ENCODE assay signal across 28 cellular contexts in genomic region chr2:26414291-26414690, GRCh38. TPM values are rescaled to one million over a fixed set of nuclear protein-coding genes. Genes with fewer than 3 reads are reported as not detected.
DNase-seq lines count a peak whose midpoint lies in the region; ATAC-seq, FAIRE-seq and TF ChIP-seq lines count a peak whose summit lies in the region.
"Had no signal": no experiment of that assay in that cellular context is flagged by ENCODE, and none has a peak within 500 bp of the region (broad histone marks: within the 10 kb centered on the region; RNA-seq: fewer than 3 reads in every experiment).

No MANE protein-coding gene starts in this region.

- WGBS in SK-N-SH (ENCODE audit: low lambda C conversion rate), result 89% methylated on average over 3 of the region's 3 CpGs

- H3K9ac ChIP-seq in SK-N-SH, result no peak overlapping the region

- no peaks in the 10 kb centered on the region for H3K36me3 ChIP-seq in SK-N-SH (replicated peaks in 1 of 2; ENCODE audit: control insufficient read depth in 1 of 2, insufficient read depth in 2 of 2, low read length in 1 of 2)
- H3K36me3 ChIP-seq: gastrocnemius medialis, left ventricle myocardium inferior, ovary, suprapubic skin had no signal

- H3K27ac ChIP-seq in SK-N-SH (ENCODE audit: low read depth in 2 of 2, low read length in 1 of 2), result no peak overlapping the region
- H3K27ac ChIP-seq: gastrocnemius medialis, left ventricle myocardium inferior, ovary, suprapubic skin had no signal

- no peaks in the 10 kb centered on the region for H4K20me1 ChIP-seq in SK-N-SH (ENCODE audit: insufficient read depth)

- POLR2A ChIA-PET in SK-N-SH (lab: Yijun Ruan, JAX), result no interaction called here

- TF ChIP-seq CTCF in SK-N-SH (IDR thresholded peaks at IDR 0.05), result no peak

- TF ChIP-seq EP300 in SK-N-SH (IDR thresholded peaks at IDR 0.05; ENCODE audit: borderline replicate concordance in 1 of 2, low read depth in 1 of 2, low read length in 1 of 2), result no peak

- H3K27me3 ChIP-seq in SK-N-SH (ENCODE audit: insufficient read depth), result no peaks in the 10 kb centered on the region
- H3K27me3 ChIP-seq: gastrocnemius medialis, ovary, suprapubic skin had no signal

- no peak for FAIRE-seq in urothelium cell line (lab: Jason Lieb, UNC)
- FAIRE-seq: islet of Langerhans had no signal

- DNase-seq in AG20443 (ENCODE audit: low spot score) (peak; percentile 27), H4 (ENCODE audit: low spot score) (peak; percentile 15), SK-N-SH (no peak), iris pigment epithelial cell (ENCODE audit: low read depth) (peak; percentile 12), urothelium cell line (ENCODE audit: low spot score) (no peak), NCI-H1092 (lab: John Stamatoyannopoulos, UW) (no peak)
- DNase-seq: activated CD4-positive, alpha-beta memory T cell treated with anti-CD3 and anti-CD28 coated beads for 36 hours; activated effector memory CD4-positive, alpha-beta T cell treated with Interleukin-2 at 50 U/mL for 16 hours; activated naive CD8-positive, alpha-beta T cell treated with anti-CD3 and anti-CD28 coated beads, Interleukin-2, amount 10 ng/mL, durations not matched to agents 7 days and 5 days; CD4-positive, CD25-positive, alpha-beta regulatory T cell; cerebellar nuclear complex; effector CD8-positive, alpha-beta T cell; gastrocnemius medialis; hypothalamus; KBM-7; left ventricle myocardium inferior; NCI-H146; NCI-H526 treated with DMSO at 0.1 percent for 48 hours; ovary; retina; SHP77; T-helper 1 cell had no signal

- no peak overlapping the region for H2AFZ ChIP-seq in SK-N-SH (ENCODE audit: low read depth)

- no peaks in the 10 kb centered on the region for H3K9me2 ChIP-seq in SK-N-SH

- no peak overlapping the region for H3K4me2 ChIP-seq in SK-N-SH

- H3K9me3 ChIP-seq in SK-N-SH, result no peaks in the 10 kb centered on the region
- H3K9me3 ChIP-seq: gastrocnemius medialis, left ventricle myocardium inferior, ovary, suprapubic skin had no signal

- no peaks in the 10 kb centered on the region for H3F3A ChIP-seq in SK-N-SH (replicated peaks; ENCODE audit: insufficient read depth)

- CTCF ChIA-PET in SK-N-SH (lab: Yijun Ruan, JAX), result interaction anchor here (0.7 to 2.2 kb wide), 7 partner anchors 8 to 22 kb away, joined by 3 to 6 read pairs (median 4); no protein-coding TSS in a partner anchor

- no peak for TF ChIP-seq RAD21 in SK-N-SH (IDR thresholded peaks at IDR 0.05; ENCODE audit: low read length)

- no peaks in the 10 kb centered on the region for H3K4me1 ChIP-seq in SK-N-SH (ENCODE audit: control insufficient read depth in 1 of 2, insufficient read depth in 2 of 2, low read depth in 1 of 2, low read length in 1 of 2)
- H3K4me1 ChIP-seq: gastrocnemius medialis, left ventricle myocardium inferior, suprapubic skin had no signal

- H3K79me2 ChIP-seq in SK-N-SH (ENCODE audit: insufficient read depth), result no peaks in the 10 kb centered on the region

- H3K4me3 ChIP-seq in SK-N-SH (ENCODE audit: low read depth in 2 of 2, low read length in 1 of 2), result no peak overlapping the region
- H3K4me3 ChIP-seq: gastrocnemius medialis, left ventricle myocardium inferior, ovary, suprapubic skin had no signal

- ATAC-seq in HG02981 (IDR thresholded peaks at IDR 0.05; ENCODE audit: unreplicated experiment), result no peak
- ATAC-seq: gastrocnemius medialis; natural killer cell treated with Interleukin-12 subunit alpha and Interleukin-12 subunit beta and Interleukin-15 and Interleukin-18, amount 100 ng/mL, for 72 hours; stimulated activated effector memory CD8-positive, alpha-beta T cell treated with anti-CD3 and anti-CD28 coated beads, Interleukin-12 subunit alpha, Interleukin-12 subunit beta, amount 100 ng/mL, for 72 hours had no signal

TF ChIP-seq in SK-N-SH, 30 proteins besides CTCF, POLR2A, EP300 and RAD21:
- no peak for TF ChIP-seq TCF12 (IDR thresholded peaks at IDR 0.05)
- TF ChIP-seq, protein P1, sequence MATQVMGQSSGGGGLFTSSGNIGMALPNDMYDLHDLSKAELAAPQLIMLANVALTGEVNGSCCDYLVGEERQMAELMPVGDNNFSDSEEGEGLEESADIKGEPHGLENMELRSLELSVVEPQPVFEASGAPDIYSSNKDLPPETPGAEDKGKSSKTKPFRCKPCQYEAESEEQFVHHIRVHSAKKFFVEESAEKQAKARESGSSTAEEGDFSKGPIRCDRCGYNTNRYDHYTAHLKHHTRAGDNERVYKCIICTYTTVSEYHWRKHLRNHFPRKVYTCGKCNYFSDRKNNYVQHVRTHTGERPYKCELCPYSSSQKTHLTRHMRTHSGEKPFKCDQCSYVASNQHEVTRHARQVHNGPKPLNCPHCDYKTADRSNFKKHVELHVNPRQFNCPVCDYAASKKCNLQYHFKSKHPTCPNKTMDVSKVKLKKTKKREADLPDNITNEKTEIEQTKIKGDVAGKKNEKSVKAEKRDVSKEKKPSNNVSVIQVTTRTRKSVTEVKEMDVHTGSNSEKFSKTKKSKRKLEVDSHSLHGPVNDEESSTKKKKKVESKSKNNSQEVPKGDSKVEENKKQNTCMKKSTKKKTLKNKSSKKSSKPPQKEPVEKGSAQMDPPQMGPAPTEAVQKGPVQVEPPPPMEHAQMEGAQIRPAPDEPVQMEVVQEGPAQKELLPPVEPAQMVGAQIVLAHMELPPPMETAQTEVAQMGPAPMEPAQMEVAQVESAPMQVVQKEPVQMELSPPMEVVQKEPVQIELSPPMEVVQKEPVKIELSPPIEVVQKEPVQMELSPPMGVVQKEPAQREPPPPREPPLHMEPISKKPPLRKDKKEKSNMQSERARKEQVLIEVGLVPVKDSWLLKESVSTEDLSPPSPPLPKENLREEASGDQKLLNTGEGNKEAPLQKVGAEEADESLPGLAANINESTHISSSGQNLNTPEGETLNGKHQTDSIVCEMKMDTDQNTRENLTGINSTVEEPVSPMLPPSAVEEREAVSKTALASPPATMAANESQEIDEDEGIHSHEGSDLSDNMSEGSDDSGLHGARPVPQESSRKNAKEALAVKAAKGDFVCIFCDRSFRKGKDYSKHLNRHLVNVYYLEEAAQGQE (IDR thresholded peaks at IDR 0.05; ENCODE audit: low read depth, low read length), result no peak
- 0 out of 2 replicates have a peak, but pooled peaks have one; percentile 24 for TF ChIP-seq RFX5 (IDR thresholded peaks at IDR 0.05; ENCODE audit: low read length)

RNA-seq across cellular contexts. Expression of gene DRC1, which starts 12.6 kb away (rescaled TPM):
- total RNA-seq in H4 (2014; rRNA removed; shearing (Covaris generic)), result not detected in 2 replicates
- polyA plus RNA-seq in SK-N-SH (2012; rRNA removed), result 0.18 TPM in 1 of 2 replicates, not detected in the other
- polyA plus RNA-seq in SK-N-SH (2012; cell fraction: cytosol; rRNA removed), result 0.01 and 0.04 TPM in 2 replicates
- polyA plus RNA-seq in SK-N-SH (2012; cell fraction: nucleus; rRNA removed), result 0.12 TPM in 1 of 2 replicates, not detected in the other
- total RNA-seq: activated CD4-positive, alpha-beta memory T cell treated with anti-CD3 and anti-CD28 coated beads for 36 hours; activated naive CD8-positive, alpha-beta T cell treated with anti-CD3 and anti-CD28 coated beads, Interleukin-2, amount 10 ng/mL, durations not matched to agents 7 days and 5 days; CD4-positive, CD25-positive, alpha-beta regulatory T cell; gastrocnemius medialis; left ventricle myocardium inferior; natural killer cell treated with Interleukin-12 subunit alpha and Interleukin-12 subunit beta and Interleukin-15 and Interleukin-18, amount 100 ng/mL, for 72 hours had no signal
- polyA plus RNA-seq: CD4-positive, CD25-positive, alpha-beta regulatory T cell; urinary bladder had no signal

Comparison
In these comparisons a context has a peak if more than half of its experiments do, and no peak if none do; other contexts are left out.
1. DNase-seq: peak in AG20443 (single experiment), H4 (single experiment) and iris pigment epithelial cell (single experiment); none in SK-N-SH (single experiment), urothelium cell line (single experiment) and NCI-H1092 (single experiment).